ENCODE assay signal across 1 cellular context in the genomic region with DNA sequence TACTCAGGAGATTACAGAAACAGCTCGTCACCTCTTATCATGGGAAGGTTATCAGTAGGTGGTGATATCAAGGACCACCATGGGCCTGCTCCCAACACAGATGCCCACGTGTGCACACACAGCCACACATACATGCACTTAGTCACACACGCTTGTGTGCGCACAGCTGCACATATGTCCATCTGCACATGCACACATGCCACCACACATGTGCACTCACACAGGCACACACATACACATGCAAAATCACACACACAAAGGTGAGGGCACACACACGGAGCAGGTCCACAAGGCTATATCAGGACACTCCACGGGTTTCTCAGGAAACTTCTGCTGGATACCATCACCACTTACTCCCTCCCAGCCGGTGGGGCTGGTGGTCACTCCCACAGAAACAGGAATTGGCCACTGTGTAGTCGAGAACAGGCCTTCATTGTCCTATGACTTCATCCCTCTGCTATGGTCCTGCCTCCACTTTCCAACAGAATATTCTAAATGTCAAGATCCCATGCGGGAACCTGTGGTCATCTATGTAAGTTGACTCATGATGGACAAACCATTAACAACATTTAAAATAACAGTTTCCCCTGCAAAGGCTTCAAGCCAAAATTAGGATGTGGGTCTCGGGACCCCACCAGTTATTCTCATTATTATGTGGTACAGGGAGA.
A peak's percentile ranks its signal among the peaks of the same experiment; 100 is the strongest.
TF ChIP-seq lines count a peak whose summit lies in the region.

No MANE protein-coding gene starts in this region.

TF ChIP-seq in K562, 482 proteins besides CTCF, POLR2A, EP300 and RAD21 (continued from another document and continues in another):
- TF ChIP-seq MAFF (IDR thresholded peaks at IDR 0.05; ENCODE audit: low read length) (no peak), MCM7 (IDR thresholded peaks at IDR 0.05) (no peak), KLF13 (tag; IDR thresholded peaks at IDR 0.05; ENCODE audit: borderline replicate concordance, low read depth) (no peak), LEF1 (IDR thresholded peaks at IDR 0.05) (peak; percentile 33; the same call in 1 of the 2 replicates), CHCHD3 (CRISPR knock-in tag; IDR thresholded peaks at IDR 0.05) (no peak), ZNF253 (CRISPR knock-in tag; conservative IDR thresholded peaks at IDR 0.05) (no peak), PML (IDR thresholded peaks at IDR 0.05; ENCODE audit: low read length) (no peak), YY1 (IDR thresholded peaks at IDR 0.05; ENCODE audit: borderline replicate concordance in 1 of 3, control insufficient read depth in 1 of 3, extremely low read depth in 1 of 3, insufficient read depth in 3 of 3, insufficient read length in 1 of 3, insufficient replicate concordance in 2 of 3, low read depth in 1 of 3, low read length in 2 of 3) (no peak), RFX5 (IDR thresholded peaks at IDR 0.05; ENCODE audit: low read depth, low read length) (no peak), HNRNPLL (IDR thresholded peaks at IDR 0.05; ENCODE audit: low read depth, low read length, poor library complexity, severe bottlenecking) (no peak), RAD51 (IDR thresholded peaks at IDR 0.05; ENCODE audit: borderline replicate concordance, low read depth) (no peak), SAFB (IDR thresholded peaks at IDR 0.05; ENCODE audit: borderline replicate concordance, low read depth, low read length) (no peak), IFI16 (CRISPR knock-in tag; IDR thresholded peaks at IDR 0.05) (no peak), L3MBTL2 (IDR thresholded peaks at IDR 0.05) (no peak; the same call in 1 of the 2 replicates), POLR2G (IDR thresholded peaks at IDR 0.05; ENCODE audit: low read depth, low read length) (peak; percentile 41; the same call in 1 of the 2 replicates), HLTF (IDR thresholded peaks at IDR 0.05) (no peak), ZNF184 (CRISPR knock-in tag; IDR thresholded peaks at IDR 0.05) (no peak), SIRT6 (IDR thresholded peaks at IDR 0.05; ENCODE audit: low read depth, low read length) (no peak), ZNF124 (CRISPR knock-in tag; IDR thresholded peaks at IDR 0.05) (no peak), MEIS2 (IDR thresholded peaks at IDR 0.05; ENCODE audit: partially characterized antibody) (no peak), ETV5 (CRISPR knock-in tag; IDR thresholded peaks at IDR 0.05; ENCODE audit: low read depth) (no peak), GABPA (tag; conservative IDR thresholded peaks at IDR 0.05; ENCODE audit: low read depth) (no peak), PHTF2 (CRISPR knock-in tag; IDR thresholded peaks at IDR 0.05) (no peak), ZNF140 (CRISPR knock-in tag; IDR thresholded peaks at IDR 0.05) (no peak), GABPB1 (CRISPR knock-in tag; IDR thresholded peaks at IDR 0.05) (no peak), CEBPB (tag; IDR thresholded peaks at IDR 0.05) (no peak), ZNF197 (CRISPR knock-in tag; IDR thresholded peaks at IDR 0.05; ENCODE audit: low read depth) (0 out of 2 replicates have a peak, but pooled peaks have one; percentile 60), ZNF436 (CRISPR knock-in tag; IDR thresholded peaks at IDR 0.05) (no peak), ZKSCAN3 (CRISPR knock-in tag; IDR thresholded peaks at IDR 0.05) (no peak), MCM5 (IDR thresholded peaks at IDR 0.05; ENCODE audit: low read depth) (no peak), TRIM24 (IDR thresholded peaks at IDR 0.05) (no peak), EGR1 (conservative IDR thresholded peaks at IDR 0.05) (no peak), MEF2D (tag; conservative IDR thresholded peaks at IDR 0.05; ENCODE audit: low read depth) (no peak), SRSF7 (optimal IDR thresholded peaks at IDR 0.05; ENCODE audit: low read depth, low read length) (no peak), MAZ (CRISPR knock-in tag; conservative IDR thresholded peaks at IDR 0.05 in 1 of 2, IDR thresholded peaks at IDR 0.05 in 1 of 2) (peak in 1 of 2 experiments; percentile 66; a peak in 2 of 4 replicates), RBM22 (IDR thresholded peaks at IDR 0.05; ENCODE audit: low read depth, low read length, poor library complexity, severe bottlenecking) (no peak), IRF2 (CRISPR knock-in tag; IDR thresholded peaks at IDR 0.05) (no peak), ZEB2 (IDR thresholded peaks at IDR 0.05) (no peak), ZC3H8 (IDR thresholded peaks at IDR 0.05) (no peak), NR4A1 (CRISPR knock-in tag; IDR thresholded peaks at IDR 0.05) (no peak), NR4A1 (tag; IDR thresholded peaks at IDR 0.05) (0 out of 2 replicates have a peak, but pooled peaks have one; percentile 46)
- TF ChIP-seq, protein P1, sequence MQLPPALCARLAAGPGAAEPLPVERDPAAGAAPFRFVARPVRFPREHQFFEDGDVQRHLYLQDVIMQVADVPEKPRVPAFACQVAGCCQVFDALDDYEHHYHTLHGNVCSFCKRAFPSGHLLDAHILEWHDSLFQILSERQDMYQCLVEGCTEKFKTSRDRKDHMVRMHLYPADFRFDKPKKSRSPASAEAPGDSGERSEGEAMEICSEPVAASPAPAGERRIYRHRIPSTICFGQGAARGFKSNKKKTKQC (CRISPR knock-in tag; IDR thresholded peaks at IDR 0.05) = no peak
- TF ChIP-seq, protein P2, sequence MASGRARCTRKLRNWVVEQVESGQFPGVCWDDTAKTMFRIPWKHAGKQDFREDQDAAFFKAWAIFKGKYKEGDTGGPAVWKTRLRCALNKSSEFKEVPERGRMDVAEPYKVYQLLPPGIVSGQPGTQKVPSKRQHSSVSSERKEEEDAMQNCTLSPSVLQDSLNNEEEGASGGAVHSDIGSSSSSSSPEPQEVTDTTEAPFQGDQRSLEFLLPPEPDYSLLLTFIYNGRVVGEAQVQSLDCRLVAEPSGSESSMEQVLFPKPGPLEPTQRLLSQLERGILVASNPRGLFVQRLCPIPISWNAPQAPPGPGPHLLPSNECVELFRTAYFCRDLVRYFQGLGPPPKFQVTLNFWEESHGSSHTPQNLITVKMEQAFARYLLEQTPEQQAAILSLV (tag; IDR thresholded peaks at IDR 0.05) = no peak
- TF ChIP-seq, protein P3, sequence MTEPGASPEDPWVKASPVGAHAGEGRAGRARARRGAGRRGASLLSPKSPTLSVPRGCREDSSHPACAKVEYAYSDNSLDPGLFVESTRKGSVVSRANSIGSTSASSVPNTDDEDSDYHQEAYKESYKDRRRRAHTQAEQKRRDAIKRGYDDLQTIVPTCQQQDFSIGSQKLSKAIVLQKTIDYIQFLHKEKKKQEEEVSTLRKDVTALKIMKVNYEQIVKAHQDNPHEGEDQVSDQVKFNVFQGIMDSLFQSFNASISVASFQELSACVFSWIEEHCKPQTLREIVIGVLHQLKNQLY (CRISPR knock-in tag; conservative IDR thresholded peaks at IDR 0.05) = no peak
- TF ChIP-seq, protein P4, sequence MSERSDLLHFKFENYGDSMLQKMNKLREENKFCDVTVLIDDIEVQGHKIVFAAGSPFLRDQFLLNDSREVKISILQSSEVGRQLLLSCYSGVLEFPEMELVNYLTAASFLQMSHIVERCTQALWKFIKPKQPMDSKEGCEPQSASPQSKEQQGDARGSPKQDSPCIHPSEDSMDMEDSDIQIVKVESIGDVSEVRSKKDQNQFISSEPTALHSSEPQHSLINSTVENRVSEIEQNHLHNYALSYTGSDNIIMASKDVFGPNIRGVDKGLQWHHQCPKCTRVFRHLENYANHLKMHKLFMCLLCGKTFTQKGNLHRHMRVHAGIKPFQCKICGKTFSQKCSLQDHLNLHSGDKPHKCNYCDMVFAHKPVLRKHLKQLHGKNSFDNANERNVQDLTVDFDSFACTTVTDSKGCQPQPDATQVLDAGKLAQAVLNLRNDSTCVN (CRISPR knock-in tag; IDR thresholded peaks at IDR 0.05) = no peak
- TF ChIP-seq, protein P5, sequence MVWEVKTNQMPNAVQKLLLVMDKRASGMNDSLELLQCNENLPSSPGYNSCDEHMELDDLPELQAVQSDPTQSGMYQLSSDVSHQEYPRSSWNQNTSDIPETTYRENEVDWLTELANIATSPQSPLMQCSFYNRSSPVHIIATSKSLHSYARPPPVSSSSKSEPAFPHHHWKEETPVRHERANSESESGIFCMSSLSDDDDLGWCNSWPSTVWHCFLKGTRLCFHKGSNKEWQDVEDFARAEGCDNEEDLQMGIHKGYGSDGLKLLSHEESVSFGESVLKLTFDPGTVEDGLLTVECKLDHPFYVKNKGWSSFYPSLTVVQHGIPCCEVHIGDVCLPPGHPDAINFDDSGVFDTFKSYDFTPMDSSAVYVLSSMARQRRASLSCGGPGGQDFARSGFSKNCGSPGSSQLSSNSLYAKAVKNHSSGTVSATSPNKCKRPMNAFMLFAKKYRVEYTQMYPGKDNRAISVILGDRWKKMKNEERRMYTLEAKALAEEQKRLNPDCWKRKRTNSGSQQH (CRISPR knock-in tag; IDR thresholded peaks at IDR 0.05) = peak; percentile 89; the same call in 1 of the 2 replicates
- TF ChIP-seq, protein P6, sequence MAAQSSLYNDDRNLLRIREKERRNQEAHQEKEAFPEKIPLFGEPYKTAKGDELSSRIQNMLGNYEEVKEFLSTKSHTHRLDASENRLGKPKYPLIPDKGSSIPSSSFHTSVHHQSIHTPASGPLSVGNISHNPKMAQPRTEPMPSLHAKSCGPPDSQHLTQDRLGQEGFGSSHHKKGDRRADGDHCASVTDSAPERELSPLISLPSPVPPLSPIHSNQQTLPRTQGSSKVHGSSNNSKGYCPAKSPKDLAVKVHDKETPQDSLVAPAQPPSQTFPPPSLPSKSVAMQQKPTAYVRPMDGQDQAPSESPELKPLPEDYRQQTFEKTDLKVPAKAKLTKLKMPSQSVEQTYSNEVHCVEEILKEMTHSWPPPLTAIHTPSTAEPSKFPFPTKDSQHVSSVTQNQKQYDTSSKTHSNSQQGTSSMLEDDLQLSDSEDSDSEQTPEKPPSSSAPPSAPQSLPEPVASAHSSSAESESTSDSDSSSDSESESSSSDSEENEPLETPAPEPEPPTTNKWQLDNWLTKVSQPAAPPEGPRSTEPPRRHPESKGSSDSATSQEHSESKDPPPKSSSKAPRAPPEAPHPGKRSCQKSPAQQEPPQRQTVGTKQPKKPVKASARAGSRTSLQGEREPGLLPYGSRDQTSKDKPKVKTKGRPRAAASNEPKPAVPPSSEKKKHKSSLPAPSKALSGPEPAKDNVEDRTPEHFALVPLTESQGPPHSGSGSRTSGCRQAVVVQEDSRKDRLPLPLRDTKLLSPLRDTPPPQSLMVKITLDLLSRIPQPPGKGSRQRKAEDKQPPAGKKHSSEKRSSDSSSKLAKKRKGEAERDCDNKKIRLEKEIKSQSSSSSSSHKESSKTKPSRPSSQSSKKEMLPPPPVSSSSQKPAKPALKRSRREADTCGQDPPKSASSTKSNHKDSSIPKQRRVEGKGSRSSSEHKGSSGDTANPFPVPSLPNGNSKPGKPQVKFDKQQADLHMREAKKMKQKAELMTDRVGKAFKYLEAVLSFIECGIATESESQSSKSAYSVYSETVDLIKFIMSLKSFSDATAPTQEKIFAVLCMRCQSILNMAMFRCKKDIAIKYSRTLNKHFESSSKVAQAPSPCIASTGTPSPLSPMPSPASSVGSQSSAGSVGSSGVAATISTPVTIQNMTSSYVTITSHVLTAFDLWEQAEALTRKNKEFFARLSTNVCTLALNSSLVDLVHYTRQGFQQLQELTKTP (IDR thresholded peaks at IDR 0.05; ENCODE audit: low read depth in 1 of 2, partially characterized antibody in 2 of 2) = no peak
- TF ChIP-seq, protein P7, sequence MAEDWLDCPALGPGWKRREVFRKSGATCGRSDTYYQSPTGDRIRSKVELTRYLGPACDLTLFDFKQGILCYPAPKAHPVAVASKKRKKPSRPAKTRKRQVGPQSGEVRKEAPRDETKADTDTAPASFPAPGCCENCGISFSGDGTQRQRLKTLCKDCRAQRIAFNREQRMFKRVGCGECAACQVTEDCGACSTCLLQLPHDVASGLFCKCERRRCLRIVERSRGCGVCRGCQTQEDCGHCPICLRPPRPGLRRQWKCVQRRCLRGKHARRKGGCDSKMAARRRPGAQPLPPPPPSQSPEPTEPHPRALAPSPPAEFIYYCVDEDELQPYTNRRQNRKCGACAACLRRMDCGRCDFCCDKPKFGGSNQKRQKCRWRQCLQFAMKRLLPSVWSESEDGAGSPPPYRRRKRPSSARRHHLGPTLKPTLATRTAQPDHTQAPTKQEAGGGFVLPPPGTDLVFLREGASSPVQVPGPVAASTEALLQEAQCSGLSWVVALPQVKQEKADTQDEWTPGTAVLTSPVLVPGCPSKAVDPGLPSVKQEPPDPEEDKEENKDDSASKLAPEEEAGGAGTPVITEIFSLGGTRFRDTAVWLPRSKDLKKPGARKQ (CRISPR knock-in tag; IDR thresholded peaks at IDR 0.05) = no peak
- TF ChIP-seq, protein P8, sequence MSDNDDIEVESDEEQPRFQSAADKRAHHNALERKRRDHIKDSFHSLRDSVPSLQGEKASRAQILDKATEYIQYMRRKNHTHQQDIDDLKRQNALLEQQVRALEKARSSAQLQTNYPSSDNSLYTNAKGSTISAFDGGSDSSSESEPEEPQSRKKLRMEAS (CRISPR knock-in tag; IDR thresholded peaks at IDR 0.05) = peak; percentile 78
- TF ChIP-seq, protein P9, sequence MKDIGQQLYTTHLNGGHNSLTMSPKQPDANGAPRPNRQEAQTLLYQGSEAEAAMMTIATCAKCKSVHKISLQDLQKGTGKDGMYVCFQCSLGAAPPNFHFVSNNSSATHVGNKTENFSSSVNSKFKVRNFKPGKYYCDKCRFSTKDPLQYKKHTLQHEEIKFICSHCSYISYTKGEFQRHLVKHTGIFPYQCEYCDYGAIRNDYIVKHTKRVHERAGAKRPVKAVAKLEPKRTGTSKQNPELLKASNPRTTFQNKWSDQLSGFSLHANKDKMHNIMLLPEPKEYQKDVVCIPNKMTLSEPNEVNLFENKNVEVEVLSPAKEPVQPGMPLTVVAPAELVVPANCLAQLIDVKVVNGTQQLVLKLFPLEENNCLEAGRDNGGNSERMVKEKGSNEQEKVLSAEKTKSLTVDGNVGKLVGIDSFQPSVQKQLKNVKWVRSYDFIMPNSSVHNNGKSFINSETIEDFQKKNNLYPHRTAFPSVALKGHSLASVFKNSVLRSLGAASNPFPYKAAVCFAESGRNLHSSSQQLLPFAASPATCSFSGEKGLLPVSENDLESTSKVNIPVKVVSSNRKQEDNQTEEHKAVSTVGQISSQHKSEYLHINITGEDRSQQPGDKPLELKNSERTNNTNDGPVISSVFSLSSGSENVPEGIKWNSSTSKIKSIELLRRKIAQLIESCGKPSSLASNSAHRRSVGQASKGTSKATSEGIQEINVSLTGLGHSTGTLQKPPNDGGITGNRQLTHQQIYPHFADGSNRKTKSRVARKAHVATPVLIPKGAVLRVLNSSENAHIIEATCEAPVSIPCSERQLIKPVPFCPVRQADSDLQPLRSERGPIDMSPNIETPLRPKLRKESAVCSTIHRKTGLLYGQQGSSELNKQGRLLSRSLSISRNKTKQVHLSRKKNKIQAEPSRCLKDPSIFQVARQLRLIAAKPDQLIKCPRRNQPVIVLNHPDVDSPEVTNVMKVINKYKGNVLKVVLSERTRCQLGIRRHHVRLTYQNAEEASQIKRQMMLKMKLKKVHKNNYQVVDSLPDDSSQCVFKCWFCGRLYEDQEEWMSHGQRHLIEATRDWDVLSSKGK (CRISPR knock-in tag; IDR thresholded peaks at IDR 0.05) = no peak
- TF ChIP-seq, protein P10, sequence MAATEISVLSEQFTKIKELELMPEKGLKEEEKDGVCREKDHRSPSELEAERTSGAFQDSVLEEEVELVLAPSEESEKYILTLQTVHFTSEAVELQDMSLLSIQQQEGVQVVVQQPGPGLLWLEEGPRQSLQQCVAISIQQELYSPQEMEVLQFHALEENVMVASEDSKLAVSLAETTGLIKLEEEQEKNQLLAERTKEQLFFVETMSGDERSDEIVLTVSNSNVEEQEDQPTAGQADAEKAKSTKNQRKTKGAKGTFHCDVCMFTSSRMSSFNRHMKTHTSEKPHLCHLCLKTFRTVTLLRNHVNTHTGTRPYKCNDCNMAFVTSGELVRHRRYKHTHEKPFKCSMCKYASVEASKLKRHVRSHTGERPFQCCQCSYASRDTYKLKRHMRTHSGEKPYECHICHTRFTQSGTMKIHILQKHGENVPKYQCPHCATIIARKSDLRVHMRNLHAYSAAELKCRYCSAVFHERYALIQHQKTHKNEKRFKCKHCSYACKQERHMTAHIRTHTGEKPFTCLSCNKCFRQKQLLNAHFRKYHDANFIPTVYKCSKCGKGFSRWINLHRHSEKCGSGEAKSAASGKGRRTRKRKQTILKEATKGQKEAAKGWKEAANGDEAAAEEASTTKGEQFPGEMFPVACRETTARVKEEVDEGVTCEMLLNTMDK (IDR thresholded peaks at IDR 0.05; ENCODE audit: borderline replicate concordance, insufficient read depth, low read depth, low read length, poor library complexity, severe bottlenecking) = no peak
